In genomic region chr4:52036875-52037274, GRCh38 we compare ENCODE assay signal across 8 cellular contexts. TPM values are rescaled to one million over a fixed set of nuclear protein-coding genes. Genes with fewer than 3 reads are reported as not detected.
A peak's percentile ranks its signal among the peaks of the same experiment; 100 is the strongest.
DNase-seq lines count a peak whose midpoint lies in the region; ATAC-seq lines count a peak whose summit lies in the region.

No MANE protein-coding gene starts in this region.

- H3K9me3 Mint-ChIP-seq in T-helper 2 cell treated with Interferon-gamma antibody and Interleukin-4, amounts not matched to agents 5 μg/mL and 100 μg/mL, for 36 hours = no peaks in the 10 kb centered on the region
- no peaks in the 10 kb centered on the region for H3K9me3 Mint-ChIP-seq in activated naive CD8-positive, alpha-beta T cell (ENCODE audit: low read depth)

- no peak for ATAC-seq in esophagus mucosa

- peaks cover 25% of the 10 kb centered on the region for H3K4me1 Mint-ChIP-seq in T-helper 2 cell treated with Interferon-gamma antibody and Interleukin-4, amounts not matched to agents 5 μg/mL and 100 μg/mL, for 36 hours (ENCODE audit: low read depth)
- H3K4me1 Mint-ChIP-seq in activated naive CD8-positive, alpha-beta T cell (ENCODE audit: low read depth) = peaks cover 20% of the 10 kb centered on the region

- H3K27ac ChIP-seq in iPS-18a (ENCODE audit: low read length) = no peak overlapping the region
- H3K27ac ChIP-seq in stomach smooth muscle (ENCODE audit: low read length) = no peak overlapping the region

- no peaks in the 10 kb centered on the region for H3K9me3 ChIP-seq in iPS-18a (ENCODE audit: control insufficient read depth, low read depth, low read length)
- H3K9me3 ChIP-seq in stomach smooth muscle (ENCODE audit: control insufficient read depth in 2 of 2, low read length in 2 of 2) = no peaks in the 10 kb centered on the region

- H3K27me3 Mint-ChIP-seq in T-helper 2 cell treated with Interferon-gamma antibody and Interleukin-4, amounts not matched to agents 5 μg/mL and 100 μg/mL, for 36 hours (ENCODE audit: low read depth) = peaks cover 24% of the 10 kb centered on the region
- H3K27me3 Mint-ChIP-seq in activated naive CD8-positive, alpha-beta T cell = peaks cover under 1% of the 10 kb centered on the region

- H3K4me3 Mint-ChIP-seq in T-helper 2 cell treated with Interferon-gamma antibody and Interleukin-4, amounts not matched to agents 5 μg/mL and 100 μg/mL, for 36 hours = peak overlapping the region; percentile 88
- peak overlapping the region; percentile 88 for H3K4me3 Mint-ChIP-seq in activated naive CD8-positive, alpha-beta T cell

- H3K4me1 ChIP-seq in iPS-18a (ENCODE audit: control insufficient read depth, low read depth, low read length) = peaks cover 14% of the 10 kb centered on the region
- no peaks in the 10 kb centered on the region for H3K4me1 ChIP-seq in stomach smooth muscle (ENCODE audit: control insufficient read depth, insufficient read depth, low read length)

- peak overlapping the region; percentile 62 for H3K9ac ChIP-seq in iPS-18a (ENCODE audit: low read length)
- H3K9ac ChIP-seq in stomach smooth muscle (ENCODE audit: low read length in 2 of 2) = peak overlapping the region in 1 of 2 donors; percentile 75

- peak overlapping the region; percentile 69 for H3K27ac Mint-ChIP-seq in T-helper 2 cell treated with Interferon-gamma antibody and Interleukin-4, amounts not matched to agents 5 μg/mL and 100 μg/mL, for 36 hours
- H3K27ac Mint-ChIP-seq in activated naive CD8-positive, alpha-beta T cell = no peak overlapping the region

- H3K36me3 Mint-ChIP-seq in T-helper 2 cell treated with Interferon-gamma antibody and Interleukin-4, amounts not matched to agents 5 μg/mL and 100 μg/mL, for 36 hours (ENCODE audit: low read depth) = peaks cover 6% of the 10 kb centered on the region
- H3K36me3 Mint-ChIP-seq in activated naive CD8-positive, alpha-beta T cell = no peaks in the 10 kb centered on the region

- DNase-seq in T-helper 2 cell treated with Interferon-gamma antibody and Interleukin-4, amounts not matched to agents 5 μg/mL and 100 μg/mL, for 36 hours (ENCODE audit: low spot score) = no peak
- DNase-seq in T-helper 2 cell = no peak
- DNase-seq in NCI-H1417 (lab: John Stamatoyannopoulos, UW) = no peak
- no peak for DNase-seq in ecto neural progenitor cell (ENCODE audit: low spot score)

- H3K4me3 ChIP-seq in iPS-18a (ENCODE audit: low read length) = peak overlapping the region; percentile 79
- H3K4me3 ChIP-seq in stomach smooth muscle (ENCODE audit: low read length in 2 of 2) = peak overlapping the region; percentile 81 to 86

- peaks cover 12% of the 10 kb centered on the region for H3K27me3 ChIP-seq in iPS-18a (ENCODE audit: control insufficient read depth, insufficient read depth, low read length)
- H3K27me3 ChIP-seq in stomach smooth muscle (ENCODE audit: control insufficient read depth in 1 of 2, insufficient read depth in 2 of 2, low read length in 2 of 2) = no peaks in the 10 kb centered on the region

- H3K36me3 ChIP-seq in iPS-18a (ENCODE audit: control insufficient read depth, low read depth, low read length) = peaks cover 4% of the 10 kb centered on the region
- H3K36me3 ChIP-seq in stomach smooth muscle (ENCODE audit: control insufficient read depth in 2 of 2, insufficient read depth in 2 of 2, low read length in 2 of 2) = no peaks in the 10 kb centered on the region

RNA-seq across cellular contexts. Expression of gene SGCB, which starts 1.2 kb away (rescaled TPM):
- total RNA-seq in esophagus mucosa = 7.4 TPM

RNA-seq across cellular contexts. Expression of gene SPATA18, which starts 14.2 kb away (rescaled TPM):
- 11.9 TPM for total RNA-seq in esophagus mucosa

RNA-seq across cellular contexts. Expression of gene LRRC66, which starts 16.7 kb away (rescaled TPM):
- total RNA-seq in esophagus mucosa = 0.12 TPM
